Comparison of ENCODE assay signal across 13 cellular contexts in the genomic region with DNA sequence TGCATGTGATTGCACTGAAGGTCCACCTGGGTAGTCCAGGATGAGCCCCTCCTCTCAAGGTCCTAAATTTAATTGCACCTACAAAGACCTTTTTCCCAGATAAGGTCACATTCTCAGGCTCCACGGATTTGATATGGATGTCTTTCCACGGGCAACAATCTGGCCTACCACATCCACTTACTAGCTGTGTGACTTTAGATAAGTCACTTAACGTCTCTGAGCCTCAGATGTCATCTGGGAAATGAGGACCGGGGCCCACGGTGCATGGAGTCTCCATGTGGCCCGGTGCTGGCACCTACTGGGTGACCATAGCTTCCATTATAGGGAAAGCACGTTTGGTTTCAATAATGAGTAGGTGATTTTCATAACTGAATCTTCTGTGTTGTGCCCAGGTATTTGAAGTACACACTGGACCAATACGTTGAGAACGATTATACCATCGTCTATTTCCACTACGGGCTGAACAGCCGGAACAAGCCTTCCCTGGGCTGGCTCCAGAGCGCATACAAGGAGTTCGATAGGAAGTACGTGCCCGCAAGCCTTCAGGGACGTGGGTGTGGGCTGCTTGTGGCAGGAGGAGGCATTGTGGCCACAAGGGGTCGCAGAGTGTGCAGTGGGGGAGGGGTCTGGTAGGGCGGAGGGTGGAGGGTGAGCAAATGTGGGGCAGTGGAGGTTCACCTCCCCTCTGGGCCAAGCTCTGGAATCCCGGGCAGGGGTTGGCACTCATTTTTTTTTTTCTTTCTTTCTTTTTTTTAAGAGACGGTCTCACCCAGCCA. TPM values are rescaled to one million over a fixed set of nuclear protein-coding genes. Genes with fewer than 3 reads are reported as not detected.
DNase-seq lines count a peak whose midpoint lies in the region; FAIRE-seq and TF ChIP-seq lines count a peak whose summit lies in the region.
"Had no signal": no experiment of that assay in that cellular context is flagged by ENCODE, and none has a peak within 500 bp of the region (broad histone marks: within the 10 kb centered on the region; RNA-seq: fewer than 3 reads in every experiment).

No MANE protein-coding gene starts in this region.

- H3K4me3 ChIP-seq in bronchial epithelial cell (ENCODE audit: low read depth, low read length) (no peak overlapping the region), tibial artery (no peak overlapping the region)

- H3K27ac ChIP-seq in tibial artery, result no peak overlapping the region
- H3K27ac ChIP-seq: 22Rv1 had no signal

- H3K9me3 ChIP-seq in tibial artery, result no peaks in the 10 kb centered on the region

- H3K36me3 Mint-ChIP-seq in progenitor cell of endocrine pancreas (ENCODE audit: insufficient read depth), result peaks cover 35% of the 10 kb centered on the region
- H3K36me3 Mint-ChIP-seq: activated naive CD4-positive, alpha-beta T cell treated with anti-CD3 and anti-CD28 coated beads, Interleukin-2, amount 50 U/mL, for 24 hours had no signal

- H3K27me3 Mint-ChIP-seq in progenitor cell of endocrine pancreas, result no peaks in the 10 kb centered on the region
- H3K27me3 Mint-ChIP-seq: activated naive CD4-positive, alpha-beta T cell treated with anti-CD3 and anti-CD28 coated beads, Interleukin-2, amount 50 U/mL, for 24 hours had no signal

- in situ Hi-C loops in KBM-7 (cut with MboI; ENCODE audit: low pct_unique_long_range_greater_than_20kb, low sequenced_read_pairs), result no loop called here

- intact Hi-C loops in tibial artery (cut with DNase I; ENCODE audit: low total_unique reads), result no loop called here

- H3K27me3 ChIP-seq in bronchial epithelial cell (ENCODE audit: control insufficient read depth, insufficient read depth, low read length), result no peaks in the 10 kb centered on the region
- peaks cover 0 to 6% of the 10 kb centered on the region in 2 donors for H3K27me3 ChIP-seq in tibial artery

- H3K4me1 Mint-ChIP-seq in progenitor cell of endocrine pancreas (ENCODE audit: low read depth), result no peaks in the 10 kb centered on the region

- no peak overlapping the region for H3K4me3 Mint-ChIP-seq in progenitor cell of endocrine pancreas (ENCODE audit: low read depth)
- H3K4me3 Mint-ChIP-seq: activated naive CD4-positive, alpha-beta T cell treated with anti-CD3 and anti-CD28 coated beads, Interleukin-2, amount 50 U/mL, for 24 hours had no signal

- DNase-seq in DMS 273 (lab: John Stamatoyannopoulos, UW; ENCODE audit: unreplicated experiment) (peak; percentile 38), DMS 273 treated with DMSO at 0.1 percent for 48 hours (lab: John Stamatoyannopoulos, UW) (no peak), KBM-7 (peak; percentile 39), bronchial epithelial cell (ENCODE audit: low read depth) (no peak), progenitor cell of endocrine pancreas (ENCODE audit: low spot score, unreplicated experiment) (no peak), SHP77 treated with DMSO at 0.1 percent for 48 hours (lab: John Stamatoyannopoulos, UW) (no peak), NCI-H748 treated with DMSO at 0.1 percent for 48 hours (lab: John Stamatoyannopoulos, UW) (no peak), tibial artery (no peak)
- DNase-seq: activated CD4-positive, CD25-positive, alpha-beta regulatory T cell treated with anti-CD3 and anti-CD28 coated beads, Interleukin-2, amount 50 U/mL, for 72 hours; effector memory CD4-positive, alpha-beta T cell; NCI-H187 had no signal

- peaks cover 5% of the 10 kb centered on the region for H3K9me3 Mint-ChIP-seq in progenitor cell of endocrine pancreas (ENCODE audit: low read depth)
- H3K9me3 Mint-ChIP-seq: activated naive CD4-positive, alpha-beta T cell treated with anti-CD3 and anti-CD28 coated beads, Interleukin-2, amount 50 U/mL, for 24 hours had no signal

- no peak for FAIRE-seq in bronchial epithelial cell (lab: Jason Lieb, UNC)

- TF ChIP-seq CTCF in bronchial epithelial cell (IDR thresholded peaks at IDR 0.05; ENCODE audit: insufficient read depth, low read length, severe bottlenecking), result peak; percentile 32
- TF ChIP-seq CTCF in progenitor cell of endocrine pancreas (IDR thresholded peaks at IDR 0.05; ENCODE audit: unreplicated experiment), result peak; percentile 33
- no peak for TF ChIP-seq CTCF in tibial artery (IDR thresholded peaks at IDR 0.05)

- H3K36me3 ChIP-seq in bronchial epithelial cell (ENCODE audit: control insufficient read depth, insufficient read depth, low read length), result peaks cover 6% of the 10 kb centered on the region
- no peaks in the 10 kb centered on the region for H3K36me3 ChIP-seq in tibial artery

- H3K4me1 ChIP-seq in tibial artery, result no peaks in the 10 kb centered on the region

- no peak overlapping the region for H3K27ac Mint-ChIP-seq in progenitor cell of endocrine pancreas
- H3K27ac Mint-ChIP-seq: activated naive CD4-positive, alpha-beta T cell treated with anti-CD3 and anti-CD28 coated beads, Interleukin-2, amount 50 U/mL, for 24 hours had no signal

RNA-seq across cellular contexts. Expression of a gene that starts 55.7 kb away (rescaled TPM):
- total RNA-seq in bronchial epithelial cell (15.0 and 18.2 TPM in 2 replicates), progenitor cell of endocrine pancreas (100 and 105 TPM in 2 replicates)

Comparison
In these comparisons a context has a peak if more than half of its experiments do, and no peak if none do; other contexts are left out.
1. DNase-seq: peak in DMS 273 (single experiment) and KBM-7 (single experiment); none in DMS 273 treated with DMSO at 0.1 percent for 48 hours (single experiment), bronchial epithelial cell (single experiment), progenitor cell of endocrine pancreas (single experiment), SHP77 treated with DMSO at 0.1 percent for 48 hours (single experiment), NCI-H748 treated with DMSO at 0.1 percent for 48 hours (single experiment) and tibial artery (0 of 2).
2. CTCF ChIP-seq: peak in bronchial epithelial cell (single experiment) and progenitor cell of endocrine pancreas (single experiment); none in tibial artery (0 of 2).